ENCODE assay signal across 1 cellular context in the genomic region with DNA sequence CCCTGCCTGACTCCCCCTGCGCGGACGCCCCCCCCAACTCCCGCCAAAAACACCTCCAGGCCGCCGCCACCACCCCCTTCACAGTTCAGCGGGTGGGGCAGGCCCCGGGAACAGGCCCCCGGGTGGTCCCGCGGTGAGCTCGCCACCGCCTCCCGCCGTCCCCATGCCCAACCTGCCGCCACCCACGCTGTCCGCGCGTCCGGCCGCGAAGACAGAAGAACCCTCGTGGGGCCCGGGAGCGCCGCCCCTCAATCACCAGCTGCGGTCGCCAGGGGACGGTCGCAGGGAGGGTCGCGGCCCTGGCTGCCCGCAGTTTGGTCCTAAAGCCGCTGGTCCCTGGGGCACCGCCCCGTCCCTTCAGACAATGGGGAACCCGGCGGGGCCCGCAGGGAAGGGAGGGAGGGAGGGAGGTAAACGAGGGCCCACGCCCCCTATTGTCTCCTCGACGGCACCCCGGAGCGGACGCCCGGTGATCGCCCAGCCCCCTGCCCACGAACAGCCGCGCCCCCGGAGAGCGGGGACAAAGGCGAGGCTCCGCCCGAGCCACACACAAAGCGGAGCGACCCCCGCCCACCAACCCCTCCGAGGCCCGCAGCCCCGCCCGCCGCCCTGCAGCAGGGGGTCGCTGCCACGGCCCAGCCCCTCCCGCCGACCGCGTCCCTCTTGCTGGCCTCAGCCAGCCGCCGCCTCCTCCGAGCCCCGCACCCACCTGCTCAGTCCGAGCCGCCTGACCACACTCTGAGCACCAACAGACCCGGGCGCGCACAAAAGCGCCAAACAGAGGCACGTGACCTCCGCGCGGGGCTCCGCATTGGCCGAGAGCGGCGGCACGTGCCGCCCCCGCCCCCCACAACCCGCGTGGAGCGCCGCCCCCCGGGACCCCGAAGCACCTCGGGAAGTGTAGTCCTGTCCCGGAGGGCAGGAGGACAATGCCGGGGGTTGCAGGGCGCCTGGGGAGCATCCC.
A peak's percentile ranks its signal among the peaks of the same experiment; 100 is the strongest.
TF ChIP-seq lines count a peak whose summit lies in the region.

A gene (minus strand): TSS at position 740 of the 964 bp plus-strand sequence. CDS start 1,743 bp downstream, outside the sequence.

TF ChIP-seq in GM12878, 131 proteins besides CTCF, POLR2A, EP300 and RAD21 (continued from another document and continues in another):
- no peak; the same call in 1 of the 2 replicates for TF ChIP-seq MTA2 (IDR thresholded peaks at IDR 0.05; ENCODE audit: low read depth)
- TF ChIP-seq, protein P1, sequence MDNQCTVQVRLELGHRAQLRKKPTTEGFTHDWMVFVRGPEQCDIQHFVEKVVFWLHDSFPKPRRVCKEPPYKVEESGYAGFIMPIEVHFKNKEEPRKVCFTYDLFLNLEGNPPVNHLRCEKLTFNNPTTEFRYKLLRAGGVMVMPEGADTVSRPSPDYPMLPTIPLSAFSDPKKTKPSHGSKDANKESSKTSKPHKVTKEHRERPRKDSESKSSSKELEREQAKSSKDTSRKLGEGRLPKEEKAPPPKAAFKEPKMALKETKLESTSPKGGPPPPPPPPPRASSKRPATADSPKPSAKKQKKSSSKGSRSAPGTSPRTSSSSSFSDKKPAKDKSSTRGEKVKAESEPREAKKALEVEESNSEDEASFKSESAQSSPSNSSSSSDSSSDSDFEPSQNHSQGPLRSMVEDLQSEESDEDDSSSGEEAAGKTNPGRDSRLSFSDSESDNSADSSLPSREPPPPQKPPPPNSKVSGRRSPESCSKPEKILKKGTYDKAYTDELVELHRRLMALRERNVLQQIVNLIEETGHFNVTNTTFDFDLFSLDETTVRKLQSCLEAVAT (IDR thresholded peaks at IDR 0.05) = no peak
- TF ChIP-seq EGR1 (IDR thresholded peaks at IDR 0.05; ENCODE audit: borderline replicate concordance in 1 of 2, low read depth in 2 of 2, low read length in 2 of 2) = peak in 1 of 2 experiments; percentile 80; a peak in 2 of 3 replicates
- no peak for TF ChIP-seq KAT2A (conservative IDR thresholded peaks at IDR 0.05; ENCODE audit: control insufficient read depth, low read depth, low read length)
- TF ChIP-seq CEBPB (IDR thresholded peaks at IDR 0.05; ENCODE audit: borderline replicate concordance in 1 of 2, low read depth in 2 of 2, low read length in 2 of 2) = no peak
- TF ChIP-seq, protein P2, sequence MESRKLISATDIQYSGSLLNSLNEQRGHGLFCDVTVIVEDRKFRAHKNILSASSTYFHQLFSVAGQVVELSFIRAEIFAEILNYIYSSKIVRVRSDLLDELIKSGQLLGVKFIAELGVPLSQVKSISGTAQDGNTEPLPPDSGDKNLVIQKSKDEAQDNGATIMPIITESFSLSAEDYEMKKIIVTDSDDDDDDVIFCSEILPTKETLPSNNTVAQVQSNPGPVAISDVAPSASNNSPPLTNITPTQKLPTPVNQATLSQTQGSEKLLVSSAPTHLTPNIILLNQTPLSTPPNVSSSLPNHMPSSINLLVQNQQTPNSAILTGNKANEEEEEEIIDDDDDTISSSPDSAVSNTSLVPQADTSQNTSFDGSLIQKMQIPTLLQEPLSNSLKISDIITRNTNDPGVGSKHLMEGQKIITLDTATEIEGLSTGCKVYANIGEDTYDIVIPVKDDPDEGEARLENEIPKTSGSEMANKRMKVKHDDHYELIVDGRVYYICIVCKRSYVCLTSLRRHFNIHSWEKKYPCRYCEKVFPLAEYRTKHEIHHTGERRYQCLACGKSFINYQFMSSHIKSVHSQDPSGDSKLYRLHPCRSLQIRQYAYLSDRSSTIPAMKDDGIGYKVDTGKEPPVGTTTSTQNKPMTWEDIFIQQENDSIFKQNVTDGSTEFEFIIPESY (IDR thresholded peaks at IDR 0.05) = no peak
- TF ChIP-seq CHD1 (IDR thresholded peaks at IDR 0.05; ENCODE audit: low read depth, low read length) = no peak
- TF ChIP-seq RCOR1 (conservative IDR thresholded peaks at IDR 0.05; ENCODE audit: low read depth, low read length) = no peak
- TF ChIP-seq BRCA1 (IDR thresholded peaks at IDR 0.05; ENCODE audit: low read depth, low read length) = no peak
- TF ChIP-seq MYB (IDR thresholded peaks at IDR 0.05; ENCODE audit: borderline replicate concordance, low read depth, low read length) = no peak
- TF ChIP-seq PAX8 (IDR thresholded peaks at IDR 0.05) = no peak
- peak; percentile 40; the same call in 1 of the 2 replicates for TF ChIP-seq SIN3A (IDR thresholded peaks at IDR 0.05; ENCODE audit: low read depth, low read length)
- TF ChIP-seq GABPA (IDR thresholded peaks at IDR 0.05; ENCODE audit: low read depth) = no peak
- no peak; the same call in 1 of the 2 replicates for TF ChIP-seq SREBF1 (IDR thresholded peaks at IDR 0.05; ENCODE audit: low read length)
- TF ChIP-seq, protein P3, sequence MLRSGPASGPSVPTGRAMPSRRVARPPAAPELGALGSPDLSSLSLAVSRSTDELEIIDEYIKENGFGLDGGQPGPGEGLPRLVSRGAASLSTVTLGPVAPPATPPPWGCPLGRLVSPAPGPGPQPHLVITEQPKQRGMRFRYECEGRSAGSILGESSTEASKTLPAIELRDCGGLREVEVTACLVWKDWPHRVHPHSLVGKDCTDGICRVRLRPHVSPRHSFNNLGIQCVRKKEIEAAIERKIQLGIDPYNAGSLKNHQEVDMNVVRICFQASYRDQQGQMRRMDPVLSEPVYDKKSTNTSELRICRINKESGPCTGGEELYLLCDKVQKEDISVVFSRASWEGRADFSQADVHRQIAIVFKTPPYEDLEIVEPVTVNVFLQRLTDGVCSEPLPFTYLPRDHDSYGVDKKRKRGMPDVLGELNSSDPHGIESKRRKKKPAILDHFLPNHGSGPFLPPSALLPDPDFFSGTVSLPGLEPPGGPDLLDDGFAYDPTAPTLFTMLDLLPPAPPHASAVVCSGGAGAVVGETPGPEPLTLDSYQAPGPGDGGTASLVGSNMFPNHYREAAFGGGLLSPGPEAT (IDR thresholded peaks at IDR 0.05; ENCODE audit: low read depth) = no peak
- TF ChIP-seq SMAD1 (IDR thresholded peaks at IDR 0.05; ENCODE audit: low read depth, partially characterized antibody) = no peak
- TF ChIP-seq FOXM1 (IDR thresholded peaks at IDR 0.05; ENCODE audit: low read depth, low read length) = no peak
- no peak for TF ChIP-seq NFIC (IDR thresholded peaks at IDR 0.05; ENCODE audit: low read depth, low read length)
- TF ChIP-seq IRF4 (IDR thresholded peaks at IDR 0.05; ENCODE audit: low read depth, low read length) = no peak
- TF ChIP-seq HDGF (IDR thresholded peaks at IDR 0.05) = no peak
- peak; percentile 92 for TF ChIP-seq POLR2AphosphoS5 (IDR thresholded peaks at IDR 0.05; ENCODE audit: low read length)
- TF ChIP-seq, protein P4, sequence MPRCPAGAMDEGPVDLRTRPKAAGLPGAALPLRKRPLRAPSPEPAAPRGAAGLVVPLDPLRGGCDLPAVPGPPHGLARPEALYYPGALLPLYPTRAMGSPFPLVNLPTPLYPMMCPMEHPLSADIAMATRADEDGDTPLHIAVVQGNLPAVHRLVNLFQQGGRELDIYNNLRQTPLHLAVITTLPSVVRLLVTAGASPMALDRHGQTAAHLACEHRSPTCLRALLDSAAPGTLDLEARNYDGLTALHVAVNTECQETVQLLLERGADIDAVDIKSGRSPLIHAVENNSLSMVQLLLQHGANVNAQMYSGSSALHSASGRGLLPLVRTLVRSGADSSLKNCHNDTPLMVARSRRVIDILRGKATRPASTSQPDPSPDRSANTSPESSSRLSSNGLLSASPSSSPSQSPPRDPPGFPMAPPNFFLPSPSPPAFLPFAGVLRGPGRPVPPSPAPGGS (IDR thresholded peaks at IDR 0.05; ENCODE audit: borderline replicate concordance, insufficient read depth, low read depth, low read length, poor library complexity, severe bottlenecking) = peak; percentile 34
- TF ChIP-seq HDAC6 (IDR thresholded peaks at IDR 0.05; ENCODE audit: unreplicated experiment) = peak; percentile 63
- TF ChIP-seq NBN (IDR thresholded peaks at IDR 0.05) = no peak
- TF ChIP-seq, protein P5, sequence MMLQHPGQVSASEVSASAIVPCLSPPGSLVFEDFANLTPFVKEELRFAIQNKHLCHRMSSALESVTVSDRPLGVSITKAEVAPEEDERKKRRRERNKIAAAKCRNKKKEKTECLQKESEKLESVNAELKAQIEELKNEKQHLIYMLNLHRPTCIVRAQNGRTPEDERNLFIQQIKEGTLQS (IDR thresholded peaks at IDR 0.05; ENCODE audit: borderline replicate concordance, extremely low read depth, low read depth, low read length) = peak; percentile 97
- TF ChIP-seq IKZF2 (IDR thresholded peaks at IDR 0.05) = no peak
- no peak for TF ChIP-seq MYC (IDR thresholded peaks at IDR 0.05; ENCODE audit: insufficient read depth, insufficient read length, insufficient replicate concordance, low read length, severe bottlenecking)
- TF ChIP-seq SUZ12 (IDR thresholded peaks at IDR 0.05; ENCODE audit: unreplicated experiment) = no peak
- TF ChIP-seq, protein P6, sequence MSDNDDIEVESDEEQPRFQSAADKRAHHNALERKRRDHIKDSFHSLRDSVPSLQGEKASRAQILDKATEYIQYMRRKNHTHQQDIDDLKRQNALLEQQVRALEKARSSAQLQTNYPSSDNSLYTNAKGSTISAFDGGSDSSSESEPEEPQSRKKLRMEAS (IDR thresholded peaks at IDR 0.05; ENCODE audit: low read depth, low read length) = peak; percentile 97
- no peak for TF ChIP-seq NFYA (IDR thresholded peaks at IDR 0.05; ENCODE audit: borderline replicate concordance, low read depth, low read length)
- TF ChIP-seq, protein P7, sequence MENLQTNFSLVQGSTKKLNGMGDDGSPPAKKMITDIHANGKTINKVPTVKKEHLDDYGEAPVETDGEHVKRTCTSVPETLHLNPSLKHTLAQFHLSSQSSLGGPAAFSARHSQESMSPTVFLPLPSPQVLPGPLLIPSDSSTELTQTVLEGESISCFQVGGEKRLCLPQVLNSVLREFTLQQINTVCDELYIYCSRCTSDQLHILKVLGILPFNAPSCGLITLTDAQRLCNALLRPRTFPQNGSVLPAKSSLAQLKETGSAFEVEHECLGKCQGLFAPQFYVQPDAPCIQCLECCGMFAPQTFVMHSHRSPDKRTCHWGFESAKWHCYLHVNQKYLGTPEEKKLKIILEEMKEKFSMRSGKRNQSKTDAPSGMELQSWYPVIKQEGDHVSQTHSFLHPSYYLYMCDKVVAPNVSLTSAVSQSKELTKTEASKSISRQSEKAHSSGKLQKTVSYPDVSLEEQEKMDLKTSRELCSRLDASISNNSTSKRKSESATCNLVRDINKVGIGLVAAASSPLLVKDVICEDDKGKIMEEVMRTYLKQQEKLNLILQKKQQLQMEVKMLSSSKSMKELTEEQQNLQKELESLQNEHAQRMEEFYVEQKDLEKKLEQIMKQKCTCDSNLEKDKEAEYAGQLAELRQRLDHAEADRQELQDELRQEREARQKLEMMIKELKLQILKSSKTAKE (IDR thresholded peaks at IDR 0.05; ENCODE audit: low read depth, poor library complexity, severe bottlenecking) = no peak
- TF ChIP-seq, protein P8, sequence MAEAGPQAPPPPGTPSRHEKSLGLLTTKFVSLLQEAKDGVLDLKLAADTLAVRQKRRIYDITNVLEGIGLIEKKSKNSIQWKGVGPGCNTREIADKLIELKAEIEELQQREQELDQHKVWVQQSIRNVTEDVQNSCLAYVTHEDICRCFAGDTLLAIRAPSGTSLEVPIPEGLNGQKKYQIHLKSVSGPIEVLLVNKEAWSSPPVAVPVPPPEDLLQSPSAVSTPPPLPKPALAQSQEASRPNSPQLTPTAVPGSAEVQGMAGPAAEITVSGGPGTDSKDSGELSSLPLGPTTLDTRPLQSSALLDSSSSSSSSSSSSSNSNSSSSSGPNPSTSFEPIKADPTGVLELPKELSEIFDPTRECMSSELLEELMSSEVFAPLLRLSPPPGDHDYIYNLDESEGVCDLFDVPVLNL (IDR thresholded peaks at IDR 0.05; ENCODE audit: low read depth, low read length) = peak; percentile 60; the same call in 1 of the 2 replicates
- 0 out of 2 replicates have a peak, but pooled peaks have one; percentile 13 for TF ChIP-seq MXI1 (IDR thresholded peaks at IDR 0.05; ENCODE audit: low read depth, low read length)
- no peak for TF ChIP-seq ZNF274 (IDR thresholded peaks at IDR 0.05; ENCODE audit: insufficient read depth, insufficient read length)
- TF ChIP-seq JUNB (IDR thresholded peaks at IDR 0.05) = no peak
- TF ChIP-seq TCF3 (IDR thresholded peaks at IDR 0.05; ENCODE audit: borderline replicate concordance, insufficient read depth, low read depth, low read length) = peak; percentile 81; the same call in 1 of the 2 replicates
- TF ChIP-seq, protein P9, sequence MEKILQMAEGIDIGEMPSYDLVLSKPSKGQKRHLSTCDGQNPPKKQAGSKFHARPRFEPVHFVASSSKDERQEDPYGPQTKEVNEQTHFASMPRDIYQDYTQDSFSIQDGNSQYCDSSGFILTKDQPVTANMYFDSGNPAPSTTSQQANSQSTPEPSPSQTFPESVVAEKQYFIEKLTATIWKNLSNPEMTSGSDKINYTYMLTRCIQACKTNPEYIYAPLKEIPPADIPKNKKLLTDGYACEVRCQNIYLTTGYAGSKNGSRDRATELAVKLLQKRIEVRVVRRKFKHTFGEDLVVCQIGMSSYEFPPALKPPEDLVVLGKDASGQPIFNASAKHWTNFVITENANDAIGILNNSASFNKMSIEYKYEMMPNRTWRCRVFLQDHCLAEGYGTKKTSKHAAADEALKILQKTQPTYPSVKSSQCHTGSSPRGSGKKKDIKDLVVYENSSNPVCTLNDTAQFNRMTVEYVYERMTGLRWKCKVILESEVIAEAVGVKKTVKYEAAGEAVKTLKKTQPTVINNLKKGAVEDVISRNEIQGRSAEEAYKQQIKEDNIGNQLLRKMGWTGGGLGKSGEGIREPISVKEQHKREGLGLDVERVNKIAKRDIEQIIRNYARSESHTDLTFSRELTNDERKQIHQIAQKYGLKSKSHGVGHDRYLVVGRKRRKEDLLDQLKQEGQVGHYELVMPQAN (conservative IDR thresholded peaks at IDR 0.05) = peak; percentile 80
- TF ChIP-seq SPI1 (IDR thresholded peaks at IDR 0.05; ENCODE audit: borderline replicate concordance, insufficient read depth, low read depth, low read length) = no peak
- TF ChIP-seq MTA3 (IDR thresholded peaks at IDR 0.05; ENCODE audit: borderline replicate concordance, low read length) = no peak
- peak; percentile 100 for TF ChIP-seq BHLHE40 (IDR thresholded peaks at IDR 0.05; ENCODE audit: borderline replicate concordance in 1 of 2, low read depth in 2 of 2, low read length in 1 of 2)
- TF ChIP-seq, protein P10, sequence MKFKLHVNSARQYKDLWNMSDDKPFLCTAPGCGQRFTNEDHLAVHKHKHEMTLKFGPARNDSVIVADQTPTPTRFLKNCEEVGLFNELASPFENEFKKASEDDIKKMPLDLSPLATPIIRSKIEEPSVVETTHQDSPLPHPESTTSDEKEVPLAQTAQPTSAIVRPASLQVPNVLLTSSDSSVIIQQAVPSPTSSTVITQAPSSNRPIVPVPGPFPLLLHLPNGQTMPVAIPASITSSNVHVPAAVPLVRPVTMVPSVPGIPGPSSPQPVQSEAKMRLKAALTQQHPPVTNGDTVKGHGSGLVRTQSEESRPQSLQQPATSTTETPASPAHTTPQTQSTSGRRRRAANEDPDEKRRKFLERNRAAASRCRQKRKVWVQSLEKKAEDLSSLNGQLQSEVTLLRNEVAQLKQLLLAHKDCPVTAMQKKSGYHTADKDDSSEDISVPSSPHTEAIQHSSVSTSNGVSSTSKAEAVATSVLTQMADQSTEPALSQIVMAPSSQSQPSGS (IDR thresholded peaks at IDR 0.05; ENCODE audit: low read length) = no peak
- TF ChIP-seq, protein P11, sequence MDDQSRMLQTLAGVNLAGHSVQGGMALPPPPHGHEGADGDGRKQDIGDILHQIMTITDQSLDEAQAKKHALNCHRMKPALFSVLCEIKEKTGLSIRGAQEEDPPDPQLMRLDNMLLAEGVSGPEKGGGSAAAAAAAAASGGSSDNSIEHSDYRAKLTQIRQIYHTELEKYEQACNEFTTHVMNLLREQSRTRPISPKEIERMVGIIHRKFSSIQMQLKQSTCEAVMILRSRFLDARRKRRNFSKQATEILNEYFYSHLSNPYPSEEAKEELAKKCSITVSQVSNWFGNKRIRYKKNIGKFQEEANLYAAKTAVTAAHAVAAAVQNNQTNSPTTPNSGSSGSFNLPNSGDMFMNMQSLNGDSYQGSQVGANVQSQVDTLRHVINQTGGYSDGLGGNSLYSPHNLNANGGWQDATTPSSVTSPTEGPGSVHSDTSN (IDR thresholded peaks at IDR 0.05; ENCODE audit: insufficient replicate concordance, low read depth, low read length) = no peak
- TF ChIP-seq CHD4 (IDR thresholded peaks at IDR 0.05) = no peak
- TF ChIP-seq CHD2 (IDR thresholded peaks at IDR 0.05; ENCODE audit: borderline replicate concordance, low read depth, low read length) = peak; percentile 56; the same call in 1 of the 2 replicates
